8 cellular contexts compared by ENCODE assay signal in the genomic region with DNA sequence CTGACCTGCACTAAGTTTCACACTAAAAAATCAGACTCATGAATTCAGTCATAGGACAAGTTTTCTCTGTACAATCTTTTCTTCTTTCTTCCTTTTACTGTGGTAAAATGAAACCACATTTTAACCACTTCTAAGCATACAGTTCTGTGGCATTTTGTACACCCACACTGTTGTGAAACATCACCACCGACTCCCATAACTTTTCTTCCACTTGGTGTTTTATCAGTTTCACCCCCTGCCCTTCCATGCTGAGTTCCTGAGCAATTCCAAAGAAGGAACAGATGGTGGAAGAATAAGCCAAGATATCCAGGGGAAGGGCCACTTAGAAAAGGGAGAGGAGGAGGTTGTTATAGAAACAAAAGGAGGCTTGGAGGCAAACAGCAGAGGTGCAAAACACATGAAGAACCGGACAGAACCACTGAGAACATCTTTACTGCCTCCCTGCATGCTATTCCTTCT. TPM values are rescaled to one million over a fixed set of nuclear protein-coding genes. Genes with fewer than 3 reads are reported as not detected.
DNase-seq lines count a peak whose midpoint lies in the region; ATAC-seq and TF ChIP-seq lines count a peak whose summit lies in the region.

No MANE protein-coding gene starts in this region.

- CTCF ChIA-PET in mammary epithelial cell (lab: Charles Lee; ENCODE audit: low non-redundant PET), result no interaction called here

- H3K27me3 Mint-ChIP-seq in progenitor cell of endocrine pancreas, result no peaks in the 10 kb centered on the region

- BruUV-seq in mammary epithelial cell (replicated peaks; lab: Mats Ljungman, UMichigan), result no TSS peak

- H3K4me1 ChIP-seq in mammary epithelial cell (ENCODE audit: insufficient read depth, low read length) (no peaks in the 10 kb centered on the region), hepatocyte (ENCODE audit: insufficient read depth) (no peaks in the 10 kb centered on the region)

- no peak overlapping the region for H3K4me3 Mint-ChIP-seq in progenitor cell of endocrine pancreas (ENCODE audit: low read depth)

- peak; percentile 34 for DNase-seq in GM04503 (ENCODE audit: low read depth)
- peak; percentile 51 for DNase-seq in mammary epithelial cell
- no peak for DNase-seq in DMS153 treated with DMSO at 0.1 percent for 48 hours (lab: John Stamatoyannopoulos, UW; ENCODE audit: unreplicated experiment)
- no peak for DNase-seq in hepatocyte (ENCODE audit: low spot score)
- DNase-seq in progenitor cell of endocrine pancreas (ENCODE audit: low spot score, unreplicated experiment), result no peak
- no peak for DNase-seq in mucosa of gallbladder (ENCODE audit: low spot score)

- H3K36me3 ChIP-seq in mammary epithelial cell (ENCODE audit: insufficient read depth, low read length) (peaks cover 12% of the 10 kb centered on the region), hepatocyte (replicated peaks; ENCODE audit: insufficient read depth, low read depth) (no peaks in the 10 kb centered on the region)

- H3K4me3 ChIP-seq in mammary epithelial cell (replicated peaks in 1 of 3; ENCODE audit: insufficient read depth in 1 of 3, low read depth in 2 of 3, low read length in 3 of 3) (no peak overlapping the region), hepatocyte (no peak overlapping the region)

- WGBS in mammary epithelial cell (ENCODE audit: low coverage, missing lambda C conversion rate), result 50% methylated on average over 2 of the region's 2 CpGs
- WGBS in hepatocyte (ENCODE audit: low lambda C conversion rate, missing lambda C conversion rate), result 77% methylated on average over 2 of the region's 2 CpGs

- H3K36me3 Mint-ChIP-seq in progenitor cell of endocrine pancreas (ENCODE audit: insufficient read depth), result peaks cover 21% of the 10 kb centered on the region

- no peaks in the 10 kb centered on the region for H4K20me1 ChIP-seq in mammary epithelial cell (ENCODE audit: insufficient read depth, low read length)
- H4K20me1 ChIP-seq in hepatocyte (ENCODE audit: insufficient read depth, poor library complexity, severe bottlenecking), result no peaks in the 10 kb centered on the region

- in situ Hi-C loops in mammary epithelial cell (cut with MboI; ENCODE audit: low sequenced_read_pairs in 2 of 2), result no loop called here

- H3K27me3 ChIP-seq in mammary epithelial cell (ENCODE audit: insufficient read depth, low read length) (no peaks in the 10 kb centered on the region), hepatocyte (no peaks in the 10 kb centered on the region)

- ATAC-seq in GM19468 (IDR thresholded peaks at IDR 0.05; ENCODE audit: extremely low read depth, unreplicated experiment), result peak; percentile 73
- peak; percentile 97 for ATAC-seq in HG03460 (IDR thresholded peaks at IDR 0.05; ENCODE audit: unreplicated experiment)

- H2AFZ ChIP-seq in mammary epithelial cell (ENCODE audit: low read depth, low read length), result no peak overlapping the region
- H2AFZ ChIP-seq in hepatocyte, result no peak overlapping the region

- dilution Hi-C loops in mammary epithelial cell (cut with HindIII; ENCODE audit: low sequenced_read_pairs), result no loop called here

- no peaks in the 10 kb centered on the region for H3K4me1 Mint-ChIP-seq in progenitor cell of endocrine pancreas (ENCODE audit: low read depth)

- intact Hi-C loops in mammary epithelial cell (cut with micrococcal nuclease), result no loop called here

- H3K4me2 ChIP-seq in mammary epithelial cell (ENCODE audit: insufficient read depth, low read depth, low read length) (no peak overlapping the region), hepatocyte (no peak overlapping the region)

- H3K9me2 ChIP-seq in hepatocyte (replicated peaks; ENCODE audit: insufficient read depth), result no peaks in the 10 kb centered on the region

- no peak overlapping the region for H3K27ac ChIP-seq in mammary epithelial cell (ENCODE audit: insufficient read depth, low read depth, low read length)
- H3K27ac ChIP-seq in hepatocyte, result no peak overlapping the region

- H3K9me3 Mint-ChIP-seq in progenitor cell of endocrine pancreas (ENCODE audit: low read depth), result no peaks in the 10 kb centered on the region

- no peak for TF ChIP-seq CTCF in mammary epithelial cell (conservative IDR thresholded peaks at IDR 0.05 in 1 of 2, IDR thresholded peaks at IDR 0.05 in 1 of 2; ENCODE audit: extremely low read depth in 1 of 2, insufficient read depth in 1 of 2, low read depth in 1 of 2, low read length in 2 of 2)
- no peak for TF ChIP-seq CTCF in hepatocyte (IDR thresholded peaks at IDR 0.05; ENCODE audit: poor library complexity)
- TF ChIP-seq CTCF in progenitor cell of endocrine pancreas (IDR thresholded peaks at IDR 0.05; ENCODE audit: unreplicated experiment), result no peak

- no peaks in the 10 kb centered on the region for H3K9me3 ChIP-seq in mammary epithelial cell (replicated peaks; ENCODE audit: insufficient read depth, low read length)
- H3K9me3 ChIP-seq in hepatocyte (ENCODE audit: low read depth), result no peaks in the 10 kb centered on the region

- H3K27ac Mint-ChIP-seq in progenitor cell of endocrine pancreas, result no peak overlapping the region

- H3K79me2 ChIP-seq in mammary epithelial cell (ENCODE audit: insufficient read depth, low read length) (no peaks in the 10 kb centered on the region), hepatocyte (no peaks in the 10 kb centered on the region)

- no peak overlapping the region for H3K9ac ChIP-seq in mammary epithelial cell (ENCODE audit: insufficient read depth, low read length)

RNA-seq across cellular contexts. Expression of a gene that starts 22.6 kb away (rescaled TPM):
- 10 to 100 TPM; 12.3 to 15.8 TPM for total RNA-seq in mammary epithelial cell
- polyA plus RNA-seq in mammary epithelial cell, result 12.1 TPM
- 7.8 TPM for polyA minus RNA-seq in mammary epithelial cell
- total RNA-seq in hepatocyte, result 26.6 and 30.7 TPM in 2 replicates
- polyA plus RNA-seq in hepatocyte, result 86.3 and 92.7 TPM in 2 replicates
- 24.7 and 26.2 TPM in 2 replicates for total RNA-seq in progenitor cell of endocrine pancreas
- total RNA-seq in mucosa of gallbladder, result 58.9 TPM

RNA-seq across cellular contexts. Expression of a gene that starts 38.2 kb away (rescaled TPM):
- total RNA-seq in mammary epithelial cell (10 to 100 TPM; 39.7 to 45.2 TPM), hepatocyte (28.5 and 28.9 TPM in 2 replicates), progenitor cell of endocrine pancreas (27.5 and 28.6 TPM in 2 replicates), mucosa of gallbladder (32.9 TPM)
- polyA plus RNA-seq in mammary epithelial cell (15.8 TPM), hepatocyte (16.5 and 20.2 TPM in 2 replicates)
- 14.0 TPM for polyA minus RNA-seq in mammary epithelial cell

RNA-seq across cellular contexts. Expression of a gene that starts 43.8 kb away (rescaled TPM):
- total RNA-seq in mammary epithelial cell (10 to 100 TPM; 15.3 to 24.0 TPM), hepatocyte (20.3 and 24.2 TPM in 2 replicates), progenitor cell of endocrine pancreas (13.3 and 13.9 TPM in 2 replicates), mucosa of gallbladder (18.8 TPM)
- polyA plus RNA-seq in mammary epithelial cell (5.8 TPM), hepatocyte (13.5 and 16.5 TPM in 2 replicates)
- polyA minus RNA-seq in mammary epithelial cell, result 90.1 TPM

Comparison
In these comparisons a context has a peak if more than half of its experiments do, and no peak if none do; other contexts are left out.
1. DNase-seq: peak in GM04503 (single experiment) and mammary epithelial cell (single experiment); none in DMS153 treated with DMSO at 0.1 percent for 48 hours (single experiment), hepatocyte (single experiment), progenitor cell of endocrine pancreas (single experiment) and mucosa of gallbladder (single experiment).